In the genomic region with DNA sequence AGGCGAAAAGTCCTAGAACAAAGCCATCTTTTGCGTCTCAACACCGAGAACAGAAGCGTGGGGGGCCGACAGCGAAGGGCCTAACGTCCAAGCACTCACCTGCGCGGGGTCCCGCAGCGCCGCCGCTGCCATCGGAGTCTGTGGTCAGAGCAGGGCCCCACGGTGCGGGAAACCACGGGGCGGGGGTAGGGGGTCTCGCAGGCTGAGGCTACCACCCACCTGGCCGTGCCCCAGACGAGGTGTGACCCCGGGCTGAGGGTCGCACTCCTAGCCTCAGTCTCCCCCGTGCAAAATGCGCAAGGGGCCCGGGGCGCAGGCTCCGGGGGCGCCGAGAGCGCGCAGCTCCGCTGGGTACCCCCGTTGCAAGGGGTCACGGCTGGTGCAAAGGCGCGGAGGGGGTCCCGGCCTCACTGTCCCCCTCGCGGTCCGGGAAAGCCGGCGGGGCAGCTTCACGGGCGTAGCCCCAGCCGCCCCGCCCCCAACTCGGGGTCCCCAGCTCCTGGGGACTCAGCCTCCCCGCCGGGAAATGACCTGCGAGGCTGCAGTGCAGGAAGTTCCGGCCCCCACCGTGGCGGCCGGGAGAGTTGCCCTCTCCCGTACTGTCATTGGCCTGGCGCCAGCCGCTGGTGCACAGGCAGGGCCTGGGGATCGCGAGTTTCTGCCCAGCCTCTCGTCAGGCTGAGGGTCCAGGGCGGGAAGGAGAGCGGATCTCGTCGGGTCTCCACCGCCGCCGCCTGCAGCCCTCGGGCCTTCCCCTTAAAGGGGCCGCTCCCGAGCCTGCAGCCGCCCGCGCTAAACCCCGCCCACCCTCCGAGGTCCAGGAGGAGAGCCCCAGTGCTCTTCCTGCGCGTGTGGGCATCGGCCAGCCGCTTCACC, we compare ENCODE assay signal across 1 cellular context.
TF ChIP-seq lines count a peak whose summit lies in the region.

Gene ZNF792, minus strand, starts transcription at position 699 of the 876 bp plus-strand sequence. Its CDS starts 567 bp downstream, at position 132.

TF ChIP-seq in K562, 482 proteins besides CTCF, POLR2A, EP300 and RAD21 (continued from another document and continues in another):
- TF ChIP-seq, protein P1, sequence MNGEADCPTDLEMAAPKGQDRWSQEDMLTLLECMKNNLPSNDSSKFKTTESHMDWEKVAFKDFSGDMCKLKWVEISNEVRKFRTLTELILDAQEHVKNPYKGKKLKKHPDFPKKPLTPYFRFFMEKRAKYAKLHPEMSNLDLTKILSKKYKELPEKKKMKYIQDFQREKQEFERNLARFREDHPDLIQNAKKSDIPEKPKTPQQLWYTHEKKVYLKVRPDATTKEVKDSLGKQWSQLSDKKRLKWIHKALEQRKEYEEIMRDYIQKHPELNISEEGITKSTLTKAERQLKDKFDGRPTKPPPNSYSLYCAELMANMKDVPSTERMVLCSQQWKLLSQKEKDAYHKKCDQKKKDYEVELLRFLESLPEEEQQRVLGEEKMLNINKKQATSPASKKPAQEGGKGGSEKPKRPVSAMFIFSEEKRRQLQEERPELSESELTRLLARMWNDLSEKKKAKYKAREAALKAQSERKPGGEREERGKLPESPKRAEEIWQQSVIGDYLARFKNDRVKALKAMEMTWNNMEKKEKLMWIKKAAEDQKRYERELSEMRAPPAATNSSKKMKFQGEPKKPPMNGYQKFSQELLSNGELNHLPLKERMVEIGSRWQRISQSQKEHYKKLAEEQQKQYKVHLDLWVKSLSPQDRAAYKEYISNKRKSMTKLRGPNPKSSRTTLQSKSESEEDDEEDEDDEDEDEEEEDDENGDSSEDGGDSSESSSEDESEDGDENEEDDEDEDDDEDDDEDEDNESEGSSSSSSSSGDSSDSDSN (IDR thresholded peaks at IDR 0.05; ENCODE audit: borderline replicate concordance in 1 of 2, low read depth in 2 of 2, low read length in 2 of 2) = no peak
- no peak for TF ChIP-seq ZNF79 (CRISPR knock-in tag; IDR thresholded peaks at IDR 0.05; ENCODE audit: low read depth)
- no peak for TF ChIP-seq ZNF408 (CRISPR knock-in tag; IDR thresholded peaks at IDR 0.05; ENCODE audit: low read depth)
- TF ChIP-seq ZNF551 (CRISPR knock-in tag; IDR thresholded peaks at IDR 0.05) = no peak
- TF ChIP-seq ZNF699 (CRISPR knock-in tag; IDR thresholded peaks at IDR 0.05; ENCODE audit: insufficient replicate concordance) = no peak
- peak in 1 of 3 experiments; percentile 11 for TF ChIP-seq YY1 (IDR thresholded peaks at IDR 0.05; ENCODE audit: borderline replicate concordance in 1 of 3, control insufficient read depth in 1 of 3, extremely low read depth in 1 of 3, insufficient read depth in 3 of 3, insufficient read length in 1 of 3, insufficient replicate concordance in 2 of 3, low read depth in 1 of 3, low read length in 2 of 3)
- TF ChIP-seq, protein P2, sequence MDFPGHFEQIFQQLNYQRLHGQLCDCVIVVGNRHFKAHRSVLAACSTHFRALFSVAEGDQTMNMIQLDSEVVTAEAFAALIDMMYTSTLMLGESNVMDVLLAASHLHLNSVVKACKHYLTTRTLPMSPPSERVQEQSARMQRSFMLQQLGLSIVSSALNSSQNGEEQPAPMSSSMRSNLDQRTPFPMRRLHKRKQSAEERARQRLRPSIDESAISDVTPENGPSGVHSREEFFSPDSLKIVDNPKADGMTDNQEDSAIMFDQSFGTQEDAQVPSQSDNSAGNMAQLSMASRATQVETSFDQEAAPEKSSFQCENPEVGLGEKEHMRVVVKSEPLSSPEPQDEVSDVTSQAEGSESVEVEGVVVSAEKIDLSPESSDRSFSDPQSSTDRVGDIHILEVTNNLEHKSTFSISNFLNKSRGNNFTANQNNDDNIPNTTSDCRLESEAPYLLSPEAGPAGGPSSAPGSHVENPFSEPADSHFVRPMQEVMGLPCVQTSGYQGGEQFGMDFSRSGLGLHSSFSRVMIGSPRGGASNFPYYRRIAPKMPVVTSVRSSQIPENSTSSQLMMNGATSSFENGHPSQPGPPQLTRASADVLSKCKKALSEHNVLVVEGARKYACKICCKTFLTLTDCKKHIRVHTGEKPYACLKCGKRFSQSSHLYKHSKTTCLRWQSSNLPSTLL (IDR thresholded peaks at IDR 0.05) = peak; percentile 87
- no peak for TF ChIP-seq NFYB (IDR thresholded peaks at IDR 0.05; ENCODE audit: extremely low read depth, insufficient read length)
- no peak for TF ChIP-seq ZBTB17 (CRISPR knock-in tag; IDR thresholded peaks at IDR 0.05)
- TF ChIP-seq, protein P3, sequence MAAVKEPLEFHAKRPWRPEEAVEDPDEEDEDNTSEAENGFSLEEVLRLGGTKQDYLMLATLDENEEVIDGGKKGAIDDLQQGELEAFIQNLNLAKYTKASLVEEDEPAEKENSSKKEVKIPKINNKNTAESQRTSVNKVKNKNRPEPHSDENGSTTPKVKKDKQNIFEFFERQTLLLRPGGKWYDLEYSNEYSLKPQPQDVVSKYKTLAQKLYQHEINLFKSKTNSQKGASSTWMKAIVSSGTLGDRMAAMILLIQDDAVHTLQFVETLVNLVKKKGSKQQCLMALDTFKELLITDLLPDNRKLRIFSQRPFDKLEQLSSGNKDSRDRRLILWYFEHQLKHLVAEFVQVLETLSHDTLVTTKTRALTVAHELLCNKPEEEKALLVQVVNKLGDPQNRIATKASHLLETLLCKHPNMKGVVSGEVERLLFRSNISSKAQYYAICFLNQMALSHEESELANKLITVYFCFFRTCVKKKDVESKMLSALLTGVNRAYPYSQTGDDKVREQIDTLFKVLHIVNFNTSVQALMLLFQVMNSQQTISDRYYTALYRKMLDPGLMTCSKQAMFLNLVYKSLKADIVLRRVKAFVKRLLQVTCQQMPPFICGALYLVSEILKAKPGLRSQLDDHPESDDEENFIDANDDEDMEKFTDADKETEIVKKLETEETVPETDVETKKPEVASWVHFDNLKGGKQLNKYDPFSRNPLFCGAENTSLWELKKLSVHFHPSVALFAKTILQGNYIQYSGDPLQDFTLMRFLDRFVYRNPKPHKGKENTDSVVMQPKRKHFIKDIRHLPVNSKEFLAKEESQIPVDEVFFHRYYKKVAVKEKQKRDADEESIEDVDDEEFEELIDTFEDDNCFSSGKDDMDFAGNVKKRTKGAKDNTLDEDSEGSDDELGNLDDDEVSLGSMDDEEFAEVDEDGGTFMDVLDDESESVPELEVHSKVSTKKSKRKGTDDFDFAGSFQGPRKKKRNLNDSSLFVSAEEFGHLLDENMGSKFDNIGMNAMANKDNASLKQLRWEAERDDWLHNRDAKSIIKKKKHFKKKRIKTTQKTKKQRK (IDR thresholded peaks at IDR 0.05; ENCODE audit: borderline replicate concordance, low read depth, low read length) = no peak
- no peak for TF ChIP-seq THRAP3 (IDR thresholded peaks at IDR 0.05; ENCODE audit: borderline replicate concordance)
- TF ChIP-seq KDM2B (CRISPR knock-in tag; IDR thresholded peaks at IDR 0.05) = no peak
- no peak for TF ChIP-seq IRF9 (tag; IDR thresholded peaks at IDR 0.05)
- no peak for TF ChIP-seq GTF2E2 (tag; IDR thresholded peaks at IDR 0.05)
- TF ChIP-seq CCAR2 (IDR thresholded peaks at IDR 0.05; ENCODE audit: low read depth, low read length) = no peak
- no peak; the same call in 1 of the 2 replicates for TF ChIP-seq KLF13 (tag; IDR thresholded peaks at IDR 0.05; ENCODE audit: borderline replicate concordance, low read depth)
- TF ChIP-seq PATZ1 (CRISPR knock-in tag; IDR thresholded peaks at IDR 0.05; ENCODE audit: borderline replicate concordance) = no peak
- no peak for TF ChIP-seq NELFE (IDR thresholded peaks at IDR 0.05; ENCODE audit: insufficient read depth, insufficient read length)
- no peak for TF ChIP-seq ILK (tag; IDR thresholded peaks at IDR 0.05; ENCODE audit: borderline replicate concordance, low read depth)
- no peak for TF ChIP-seq ELF2 (CRISPR knock-in tag; IDR thresholded peaks at IDR 0.05)
- no peak for TF ChIP-seq RBM22 (IDR thresholded peaks at IDR 0.05; ENCODE audit: low read depth, low read length, poor library complexity, severe bottlenecking)
- TF ChIP-seq ZNF444 (CRISPR knock-in tag; IDR thresholded peaks at IDR 0.05) = no peak
- no peak for TF ChIP-seq ZNF146 (CRISPR knock-in tag; IDR thresholded peaks at IDR 0.05; ENCODE audit: unreplicated experiment)
- no peak for TF ChIP-seq DACH1 (IDR thresholded peaks at IDR 0.05; ENCODE audit: partially characterized antibody)
- TF ChIP-seq RNF2 (IDR thresholded peaks at IDR 0.05) = no peak
- no peak for TF ChIP-seq ZNF76 (CRISPR knock-in tag; IDR thresholded peaks at IDR 0.05; ENCODE audit: borderline replicate concordance)
- TF ChIP-seq E2F5 (CRISPR knock-in tag; IDR thresholded peaks at IDR 0.05) = no peak
- no peak for TF ChIP-seq RFX1 (IDR thresholded peaks at IDR 0.05)
- TF ChIP-seq NFIX (CRISPR knock-in tag; IDR thresholded peaks at IDR 0.05; ENCODE audit: low read depth) = no peak
- no peak for TF ChIP-seq KAT2B (IDR thresholded peaks at IDR 0.05; ENCODE audit: low read depth, low read length)
- no peak for TF ChIP-seq ZNF592 (IDR thresholded peaks at IDR 0.05)
- peak; percentile 42 for TF ChIP-seq EGR1 (conservative IDR thresholded peaks at IDR 0.05)
- peak; percentile 52 for TF ChIP-seq U2AF1 (optimal IDR thresholded peaks at IDR 0.05; ENCODE audit: low read depth, low read length)
- TF ChIP-seq, protein P4, sequence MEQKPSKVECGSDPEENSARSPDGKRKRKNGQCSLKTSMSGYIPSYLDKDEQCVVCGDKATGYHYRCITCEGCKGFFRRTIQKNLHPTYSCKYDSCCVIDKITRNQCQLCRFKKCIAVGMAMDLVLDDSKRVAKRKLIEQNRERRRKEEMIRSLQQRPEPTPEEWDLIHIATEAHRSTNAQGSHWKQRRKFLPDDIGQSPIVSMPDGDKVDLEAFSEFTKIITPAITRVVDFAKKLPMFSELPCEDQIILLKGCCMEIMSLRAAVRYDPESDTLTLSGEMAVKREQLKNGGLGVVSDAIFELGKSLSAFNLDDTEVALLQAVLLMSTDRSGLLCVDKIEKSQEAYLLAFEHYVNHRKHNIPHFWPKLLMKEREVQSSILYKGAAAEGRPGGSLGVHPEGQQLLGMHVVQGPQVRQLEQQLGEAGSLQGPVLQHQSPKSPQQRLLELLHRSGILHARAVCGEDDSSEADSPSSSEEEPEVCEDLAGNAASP (IDR thresholded peaks at IDR 0.05) = no peak
- TF ChIP-seq KAT7 (CRISPR knock-in tag; IDR thresholded peaks at IDR 0.05; ENCODE audit: borderline replicate concordance) = no peak
- no peak for TF ChIP-seq MEF2A (IDR thresholded peaks at IDR 0.05; ENCODE audit: control insufficient read depth, low read depth, low read length)
- no peak for TF ChIP-seq ZNF23 (CRISPR knock-in tag; IDR thresholded peaks at IDR 0.05)
- TF ChIP-seq HMGN3 (IDR thresholded peaks at IDR 0.05; ENCODE audit: borderline replicate concordance, extremely low read depth, insufficient read length, low read depth, low read length) = peak; percentile 57
- no peak for TF ChIP-seq CBX2 (IDR thresholded peaks at IDR 0.05; ENCODE audit: insufficient read depth, low read length, poor library complexity, severe bottlenecking)
- no peak for TF ChIP-seq KDM5B (IDR thresholded peaks at IDR 0.05; ENCODE audit: insufficient replicate concordance, low read depth, low read length)
- no peak for TF ChIP-seq MAFG (tag; conservative IDR thresholded peaks at IDR 0.05)
- no peak for TF ChIP-seq ZNF707 (CRISPR knock-in tag; conservative IDR thresholded peaks at IDR 0.05)
- no peak for TF ChIP-seq STAT5A (IDR thresholded peaks at IDR 0.05; ENCODE audit: borderline replicate concordance, low read length)
